Comparison of ENCODE assay signal across 8 cellular contexts in genomic region chr5:163915481-163915961, GRCh38.
DNase-seq lines count a peak whose midpoint lies in the region; ATAC-seq and TF ChIP-seq lines count a peak whose summit lies in the region.

No MANE protein-coding gene starts in this region.

- H3K36me3 ChIP-seq in right atrium auricular region (no peaks in the 10 kb centered on the region), aorta (ENCODE audit: control insufficient read depth in 1 of 2, insufficient read depth in 2 of 2, low read length in 1 of 2) (no peaks in the 10 kb centered on the region)

- no peak overlapping the region for H3K27ac ChIP-seq in right atrium auricular region
- H3K27ac ChIP-seq in aorta (ENCODE audit: low read depth in 1 of 2, low read length in 2 of 2), result no peak overlapping the region

- H3K4me1 ChIP-seq in right atrium auricular region (no peaks in the 10 kb centered on the region), aorta (ENCODE audit: control insufficient read depth in 1 of 2, insufficient read depth in 2 of 2, low read length in 2 of 2) (no peaks in the 10 kb centered on the region)

- 63 to 68% methylated on average over 9 of the region's 9 CpGs for WGBS in aorta, 2 donors

- intact Hi-C loops in Right ventricle myocardium superior (cut with DNase I), result no loop called here
- intact Hi-C loops in aorta (cut with DNase I), result no loop called here

- H3K9me3 ChIP-seq in right atrium auricular region (no peaks in the 10 kb centered on the region), aorta (ENCODE audit: control insufficient read depth, low read length) (peaks cover 1% of the 10 kb centered on the region)

- DNase-seq in Right ventricle myocardium superior, result no peak
- no peak for DNase-seq in right atrium auricular region (ENCODE audit: low spot score)
- DNase-seq in NCI-H748 treated with DMSO at 0.1 percent for 48 hours (lab: John Stamatoyannopoulos, UW), result peak; percentile 93
- DNase-seq in germinal center (ENCODE audit: low spot score), result peak; percentile 40
- no peak for DNase-seq in aorta
- DNase-seq in NCI-H446 treated with DMSO at 0.1 percent for 48 hours (lab: John Stamatoyannopoulos, UW), result no peak
- no peak for DNase-seq in NCI-H1092 (lab: John Stamatoyannopoulos, UW)

- H3K4me3 ChIP-seq in right atrium auricular region (no peak overlapping the region), aorta (ENCODE audit: low read length in 2 of 2) (no peak overlapping the region)

- H3K27me3 ChIP-seq in right atrium auricular region, result no peaks in the 10 kb centered on the region
- no peaks in the 10 kb centered on the region for H3K27me3 ChIP-seq in aorta (ENCODE audit: control insufficient read depth in 1 of 2, insufficient read depth in 2 of 2, low read length in 1 of 2)

- ATAC-seq in Right ventricle myocardium superior (ENCODE audit: poor library complexity), result peak; percentile 39
- peak; percentile 59 for ATAC-seq in HG02970 (IDR thresholded peaks at IDR 0.05; ENCODE audit: low FRiP score, unreplicated experiment)
- ATAC-seq in aorta (ENCODE audit: low FRiP score), result peak; percentile 62

- no peak for TF ChIP-seq CTCF in right atrium auricular region (IDR thresholded peaks at IDR 0.05)

Comparison
In these comparisons a context has a peak if more than half of its experiments do, and no peak if none do; other contexts are left out.
1. DNase-seq: peak in NCI-H748 treated with DMSO at 0.1 percent for 48 hours (single experiment) and germinal center (single experiment); none in Right ventricle myocardium superior (single experiment), right atrium auricular region (single experiment), aorta (0 of 2), NCI-H446 treated with DMSO at 0.1 percent for 48 hours (single experiment) and NCI-H1092 (single experiment).
2. Peak in every context shown above with its lines, with median percentiles within 50 percentile points of each other: ATAC-seq.